15 cellular contexts compared by ENCODE assay signal in genomic region chr11:17531071-17531817, GRCh38. TPM values are rescaled to one million over a fixed set of nuclear protein-coding genes. Genes with fewer than 3 reads are reported as not detected.
DNase-seq lines count a peak whose midpoint lies in the region; ATAC-seq lines count a peak whose summit lies in the region.
"Had no signal": no experiment of that assay in that cellular context is flagged by ENCODE, and none has a peak within 500 bp of the region (broad histone marks: within the 10 kb centered on the region; RNA-seq: fewer than 3 reads in every experiment).

No MANE protein-coding gene starts in this region.

- ATAC-seq in HG03097 (IDR thresholded peaks at IDR 0.05; ENCODE audit: low FRiP score, unreplicated experiment), result no peak
- no peak for ATAC-seq in HG02571 (IDR thresholded peaks at IDR 0.05; ENCODE audit: unreplicated experiment)
- ATAC-seq: natural killer cell treated with Interleukin-12 subunit alpha and Interleukin-12 subunit beta and Interleukin-15 and Interleukin-18, amount 100 ng/mL, for 72 hours had no signal

- DNase-seq in DMS53 treated with DMSO at 0.1 percent for 48 hours (lab: John Stamatoyannopoulos, UW; ENCODE audit: unreplicated experiment) (peak; percentile 88), NCI-H146 (lab: John Stamatoyannopoulos, UW) (peak; percentile 95), RPMI8226 (peak; percentile 29), mucosa of gallbladder (ENCODE audit: low spot score) (peak; percentile 27)
- no peak for DNase-seq in activated CD8-positive, alpha-beta memory T cell treated with anti-CD3 and anti-CD28 coated beads, Interleukin-2, amount 50 U/mL, for 48 hours
- DNase-seq: activated effector memory CD4-positive, alpha-beta T cell treated with Interleukin-2 at 50 U/mL for 16 hours; DND-41; NCI-H2171 treated with DMSO at 0.1 percent for 48 hours; OCI-M1; stimulated activated CD4-positive, alpha-beta T cell treated with anti-CD3 and anti-CD28 coated beads, Interleukin-15, amount 100 ng/mL, for 24 hours had no signal

RNA-seq across cellular contexts. Expression of gene USH1C, which starts 13.0 kb away (rescaled TPM):
- total RNA-seq in mucosa of gallbladder, result 176 TPM
- total RNA-seq: activated CD8-positive, alpha-beta memory T cell treated with anti-CD3 and anti-CD28 coated beads for 36 hours; natural killer cell treated with Interleukin-12 subunit alpha and Interleukin-12 subunit beta and Interleukin-15 and Interleukin-18, amount 100 ng/mL, for 72 hours; pulmonary artery endothelial cell had no signal

RNA-seq across cellular contexts. Expression of gene OTOG, which starts 15.8 kb away (rescaled TPM):
- total RNA-seq in mucosa of gallbladder, result 0.12 TPM
- total RNA-seq: activated CD8-positive, alpha-beta memory T cell treated with anti-CD3 and anti-CD28 coated beads for 36 hours; natural killer cell treated with Interleukin-12 subunit alpha and Interleukin-12 subunit beta and Interleukin-15 and Interleukin-18, amount 100 ng/mL, for 72 hours; pulmonary artery endothelial cell had no signal

RNA-seq across cellular contexts. Expression of gene ABCC8, which starts 54.6 kb away (rescaled TPM):
- total RNA-seq in mucosa of gallbladder, result 1.3 TPM
- total RNA-seq: activated CD8-positive, alpha-beta memory T cell treated with anti-CD3 and anti-CD28 coated beads for 36 hours; natural killer cell treated with Interleukin-12 subunit alpha and Interleukin-12 subunit beta and Interleukin-15 and Interleukin-18, amount 100 ng/mL, for 72 hours; pulmonary artery endothelial cell had no signal
